In the genomic region with DNA sequence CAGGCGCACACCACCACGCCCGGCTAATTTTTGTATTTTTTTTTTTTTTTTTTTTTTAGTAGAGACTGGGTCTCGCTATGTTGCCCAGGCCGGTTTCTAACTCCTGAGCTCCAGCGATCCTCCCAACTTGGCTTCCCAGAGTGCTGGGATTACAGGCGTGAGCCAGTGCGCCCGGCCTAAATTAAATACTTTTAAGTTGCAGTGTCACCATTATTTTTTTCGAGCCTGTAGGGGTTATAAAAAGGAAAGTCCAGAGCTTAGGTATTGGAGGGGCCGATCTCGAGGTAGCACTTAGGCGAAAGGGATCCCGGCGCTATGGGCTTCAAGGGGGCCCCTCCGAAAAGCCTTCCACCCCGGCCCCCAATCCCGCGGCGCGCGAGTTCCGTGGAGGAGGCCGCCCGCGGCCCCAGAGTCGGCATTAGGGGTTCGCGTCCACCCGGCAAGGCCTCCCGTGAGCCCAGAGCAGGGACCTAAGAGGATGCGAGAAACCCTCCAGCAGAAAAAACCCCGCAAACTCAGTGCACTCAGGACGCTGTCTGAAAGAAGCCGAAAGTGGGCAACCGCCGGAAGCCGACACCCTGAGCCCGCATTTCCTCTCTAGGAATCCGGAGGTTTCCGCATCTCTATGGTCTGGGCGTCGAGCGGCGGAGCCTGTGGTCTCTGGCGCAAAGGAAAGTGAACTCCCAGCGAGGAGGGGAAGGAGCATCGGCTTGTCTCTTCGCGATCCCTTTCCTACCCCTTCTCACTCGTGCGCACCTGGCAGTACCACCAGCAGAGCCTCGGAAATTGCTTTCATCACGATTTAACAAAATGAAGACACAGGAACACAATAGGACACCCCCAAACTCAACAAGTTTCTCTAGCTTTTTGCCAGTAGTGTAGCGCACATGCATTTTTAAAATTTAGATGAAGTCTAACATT, we compare ENCODE assay signal across 8 cellular contexts. TPM values are rescaled to one million over a fixed set of nuclear protein-coding genes. Genes with fewer than 3 reads are reported as not detected.
A peak's percentile ranks its signal among the peaks of the same experiment; 100 is the strongest.
DNase-seq lines count a peak whose midpoint lies in the region; ATAC-seq and TF ChIP-seq lines count a peak whose summit lies in the region.

No MANE protein-coding gene starts in this region.

- H3K4me3 ChIP-seq in Jurkat, Clone E6-1 (ENCODE audit: low read length) = peak overlapping the region; percentile 67
- peak overlapping the region; percentile 63 to 92 (median 66) for H3K4me3 ChIP-seq in Peyer's patch

- no peaks in the 10 kb centered on the region for H3K9me3 ChIP-seq in Peyer's patch

- H3K4me1 ChIP-seq in Peyer's patch = peaks cover 0 to 7% (median 0%) of the 10 kb centered on the region in 4 donors

- H3K27ac ChIP-seq in Peyer's patch = peak overlapping the region; percentile 78 to 95 (median 86)

- no peak for TF ChIP-seq CTCF in Peyer's patch (IDR thresholded peaks at IDR 0.05)

- no peaks in the 10 kb centered on the region for H3K9me3 Mint-ChIP-seq in naive B cell

- H3K27me3 ChIP-seq in Peyer's patch = no peaks in the 10 kb centered on the region

- peak; percentile 96 for DNase-seq in DMS 273 (lab: John Stamatoyannopoulos, UW; ENCODE audit: unreplicated experiment)
- peak; percentile 93 for DNase-seq in Jurkat, Clone E6-1 (ENCODE audit: low read depth, low spot score)
- DNase-seq in Peyer's patch = peak; percentile 77 to 92 (median 81)
- DNase-seq in activated T-helper 1 cell treated with Interleukin-2 at 50 U/mL for 16 hours (ENCODE audit: low read depth) = peak; percentile 72
- peak; percentile 91 for DNase-seq in fibroblast of gingiva (ENCODE audit: low read depth)
- peak; percentile 81 for DNase-seq in naive B cell
- DNase-seq in stimulated activated CD8-positive, alpha-beta memory T cell treated with anti-CD3 and anti-CD28 coated beads, Interleukin-7, amount 100 ng/mL, for 48 hours (ENCODE audit: extremely low read depth in 1 of 2, low read depth in 1 of 2) = peak; percentile 62 to 74

- peaks cover 6 to 16% (median 16%) of the 10 kb centered on the region in 3 donors for H3K4me1 Mint-ChIP-seq in naive B cell

- no peaks in the 10 kb centered on the region for H3K36me3 Mint-ChIP-seq in naive B cell

- TF ChIP-seq POLR2A in Peyer's patch (IDR thresholded peaks at IDR 0.05) = peak; percentile 51 to 53

- H3K4me3 Mint-ChIP-seq in naive B cell = peak overlapping the region; percentile 81 to 97 (median 92)

- ATAC-seq in GM21576 (IDR thresholded peaks at IDR 0.05; ENCODE audit: unreplicated experiment) (peak; percentile 74), naive B cell (ENCODE audit: low read depth in 2 of 2) (peak; percentile 86 to 88)

- H3K27me3 Mint-ChIP-seq in naive B cell = peaks cover 0 to 10% (median 9%) of the 10 kb centered on the region in 3 donors

- H3K36me3 ChIP-seq in Peyer's patch = no peaks in the 10 kb centered on the region

- peak overlapping the region; percentile 84 to 99 (median 96) for H3K27ac Mint-ChIP-seq in naive B cell

RNA-seq across cellular contexts. Expression of a gene that starts 14.1 kb away (rescaled TPM):
- 8.3 TPM for polyA plus RNA-seq in Jurkat, Clone E6-1 (2012; ENCODE audit: insufficient read depth, insufficient read length)
- total RNA-seq in Peyer's patch = 10 to 100 TPM in 1 of 4 donors, 1 to 10 TPM in 3; 4.0 to 25.6 (median 7.9) TPM
- polyA plus RNA-seq in naive B cell (ENCODE audit: low read depth in 6 of 6) = 1 to 10 TPM in 1 of 6 donors, not detected in 5; 1.2 TPM

Comparison
In these comparisons a context has a peak if more than half of its experiments do, and no peak if none do; other contexts are left out.
1. Peak in every context shown above with its lines: DNase-seq, ATAC-seq, H3K4me3 ChIP-seq and H3K27ac ChIP-seq.